Comparison of ENCODE assay signal across 13 cellular contexts in the genomic region with DNA sequence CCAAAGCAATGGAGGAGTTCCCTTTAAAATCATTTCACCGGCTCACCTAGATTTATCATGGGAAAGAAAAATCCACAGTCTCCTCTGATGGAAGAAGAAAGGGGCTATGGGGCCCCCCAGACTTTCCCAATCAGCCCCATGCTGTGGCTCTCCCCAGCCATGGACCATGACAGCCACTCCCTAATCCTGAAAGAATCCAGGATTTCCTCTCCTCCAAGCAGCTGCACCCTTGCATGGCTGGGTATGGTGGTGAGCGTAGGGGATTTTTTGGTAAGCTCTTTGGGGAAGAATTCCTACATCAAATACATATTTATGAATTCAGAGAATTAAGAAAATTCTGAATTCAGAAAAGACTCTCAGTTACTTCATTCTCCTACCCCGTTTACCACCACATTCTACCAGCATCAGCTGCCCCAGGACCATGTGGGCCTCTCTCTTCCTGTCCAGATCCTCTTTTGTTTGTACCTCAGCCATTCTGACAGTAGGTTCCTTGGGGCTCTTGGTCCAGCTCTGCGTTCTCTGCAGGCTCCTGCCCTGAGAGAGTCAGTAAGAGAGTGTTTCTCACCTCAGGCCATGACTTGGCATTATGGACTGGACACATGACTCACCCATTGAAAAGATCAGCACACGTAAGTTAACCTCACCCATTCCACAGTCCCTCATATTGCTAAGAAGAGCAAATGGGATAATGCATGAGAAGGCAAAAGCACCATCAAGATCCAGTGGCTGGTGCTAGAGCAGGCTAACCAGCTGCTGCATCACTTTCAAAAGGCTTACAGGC.
"Had no signal": no experiment of that assay in that cellular context is flagged by ENCODE, and none has a peak within 500 bp of the region (broad histone marks: within the 10 kb centered on the region; RNA-seq: fewer than 3 reads in every experiment).

No MANE protein-coding gene starts in this region.

- H3K27me3 Mint-ChIP-seq: stimulated activated naive B cell treated with anti-CD40 and anti-IgM and Interleukin-4, amounts not matched to agents 10 μg/mL and 1 μg/mL and 100 μg/mL, for 72 hours; T-cell had no signal

- H3K36me3 ChIP-seq: ovary had no signal

- H3K27ac ChIP-seq: ovary, SK-N-MC, skin epidermis, tibial nerve had no signal

- H3K4me3 ChIP-seq: dorsolateral prefrontal cortex, ovary, SK-N-MC, skin epidermis, tibial nerve had no signal

- H3K9me3 Mint-ChIP-seq: T-cell, WTC11 had no signal

- H3K27me3 ChIP-seq: dorsolateral prefrontal cortex, ovary, tibial nerve had no signal

- H3K4me3 Mint-ChIP-seq: activated T-cell treated with anti-CD3 and anti-CD28 coated beads, Interleukin-2, amount 50 U/mL, for 72 hours; neural crest cell; stimulated activated naive B cell treated with anti-CD40 and anti-IgM and Interleukin-4, amounts not matched to agents 10 μg/mL and 1 μg/mL and 100 μg/mL, for 72 hours; T-cell; WTC11 had no signal

- H3K36me3 Mint-ChIP-seq: WTC11 had no signal

- DNase-seq: activated naive CD4-positive, alpha-beta T cell; activated T-cell treated with anti-CD3 and anti-CD28 coated beads, Interleukin-2, amount 50 U/mL, for 72 hours; dorsolateral prefrontal cortex; foreskin melanocyte; kidney; ovary; stimulated activated naive B cell treated with anti-CD40 and anti-IgM and Interleukin-4, amounts not matched to agents 10 μg/mL and 1 μg/mL and 100 μg/mL, for 72 hours; T-cell had no signal

- H3K27ac Mint-ChIP-seq: activated T-cell treated with anti-CD3 and anti-CD28 coated beads, Interleukin-2, amount 50 U/mL, for 72 hours; stimulated activated naive B cell treated with anti-CD40 and anti-IgM and Interleukin-4, amounts not matched to agents 10 μg/mL and 1 μg/mL and 100 μg/mL, for 72 hours; T-cell; WTC11 had no signal

- H3K9me3 ChIP-seq: ovary, tibial nerve had no signal

- ATAC-seq: activated T-cell treated with anti-CD3 and anti-CD28 coated beads, Interleukin-2, amount 50 U/mL, for 72 hours; T-cell had no signal
